Comparison of ENCODE assay signal across 11 cellular contexts in the genomic region with DNA sequence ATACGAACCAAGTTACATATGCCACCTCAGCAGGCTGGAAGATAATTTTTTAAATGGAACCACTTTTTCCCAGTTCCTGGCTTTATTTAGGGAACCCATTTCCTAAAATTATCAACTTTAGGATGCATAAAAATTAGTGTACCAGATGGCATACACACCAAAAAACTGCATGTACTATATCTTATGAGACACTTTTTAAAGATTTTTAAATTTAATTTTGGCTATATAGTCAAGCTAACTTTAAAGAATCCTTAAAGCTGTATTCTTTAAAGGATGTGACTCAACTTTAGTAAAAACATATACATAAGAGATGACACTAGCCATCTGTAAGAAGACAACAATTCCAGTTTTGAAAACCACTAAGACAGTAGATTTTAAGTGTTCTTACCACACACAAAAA.
"Had no signal": no experiment of that assay in that cellular context is flagged by ENCODE, and none has a peak within 500 bp of the region (broad histone marks: within the 10 kb centered on the region; RNA-seq: fewer than 3 reads in every experiment).

No MANE protein-coding gene starts in this region.

- H3K27ac ChIP-seq: GM23248 had no signal

- H3K4me2 ChIP-seq: GM23338 had no signal

- ATAC-seq: GM23338, HCT116 had no signal

- H3K9ac ChIP-seq: GM23248 had no signal

- H3K4me3 ChIP-seq: GM23248, GM23338, HAP-1 had no signal

- H3K36me3 ChIP-seq: HAP-1 had no signal

- DNase-seq: GM23248, GOT3, H7, H9, HCEC 1CT, HFFc6 had no signal

- H3K9me3 ChIP-seq: HAP-1 had no signal

- H2AFZ ChIP-seq: GM23248, GM23338 had no signal

- FAIRE-seq: H1, H54 had no signal
